Comparison of ENCODE assay signal across 8 cellular contexts in genomic region chr2:179861777-179862117, GRCh38. TPM values are rescaled to one million over a fixed set of nuclear protein-coding genes. Genes with fewer than 3 reads are reported as not detected.
DNase-seq lines count a peak whose midpoint lies in the region; ATAC-seq and TF ChIP-seq lines count a peak whose summit lies in the region.

No MANE protein-coding gene starts in this region.

- H3K4me3 ChIP-seq in GM06990 (replicated peaks; ENCODE audit: low read depth, low read length) (peak overlapping the region; percentile 26), kidney epithelial cell (ENCODE audit: low read depth, low read length) (peak overlapping the region; percentile 36)

- no peaks in the 10 kb centered on the region for H3K36me3 Mint-ChIP-seq in activated naive CD8-positive, alpha-beta T cell treated with anti-CD3 and anti-CD28 coated beads for 36 hours
- H3K36me3 Mint-ChIP-seq in type B pancreatic cell, result no peaks in the 10 kb centered on the region

- H3K36me3 ChIP-seq in GM06990 (ENCODE audit: control insufficient read depth, insufficient read depth, low read length) (no peaks in the 10 kb centered on the region), kidney epithelial cell (ENCODE audit: control insufficient read depth, insufficient read depth, low read length) (no peaks in the 10 kb centered on the region)

- ATAC-seq in HG02870 (IDR thresholded peaks at IDR 0.05; ENCODE audit: unreplicated experiment) (peak; percentile 26), GM18519 (IDR thresholded peaks at IDR 0.05; ENCODE audit: low FRiP score, unreplicated experiment) (no peak)

- H3K4me1 Mint-ChIP-seq in activated naive CD8-positive, alpha-beta T cell treated with anti-CD3 and anti-CD28 coated beads for 36 hours, result peaks cover 9% of the 10 kb centered on the region
- peaks cover 5% of the 10 kb centered on the region for H3K4me1 Mint-ChIP-seq in type B pancreatic cell (ENCODE audit: unreplicated experiment)

- H3K27ac Mint-ChIP-seq in activated naive CD8-positive, alpha-beta T cell treated with anti-CD3 and anti-CD28 coated beads for 36 hours, result peak overlapping the region; percentile 54
- H3K27ac Mint-ChIP-seq in type B pancreatic cell, result no peak overlapping the region

- H3K27me3 Mint-ChIP-seq in activated naive CD8-positive, alpha-beta T cell treated with anti-CD3 and anti-CD28 coated beads for 36 hours, result peaks cover 63% of the 10 kb centered on the region
- peaks cover 87% of the 10 kb centered on the region for H3K27me3 Mint-ChIP-seq in type B pancreatic cell

- DNase-seq in GM06990 (ENCODE audit: extremely low read depth, insufficient read length), result no peak
- DNase-seq in activated naive CD8-positive, alpha-beta T cell treated with anti-CD3 and anti-CD28 coated beads for 36 hours, result no peak
- no peak for DNase-seq in kidney epithelial cell (ENCODE audit: low read depth)
- DNase-seq in type B pancreatic cell (ENCODE audit: extremely low spot score, unreplicated experiment), result no peak
- no peak for DNase-seq in SW480 (ENCODE audit: low spot score)
- no peak for DNase-seq in activated gamma-delta T cell treated with Interleukin-2 at 50 U/mL for 16 hours

- no peak for TF ChIP-seq CTCF in GM06990 (IDR thresholded peaks at IDR 0.05; ENCODE audit: insufficient read depth, low read length, poor library complexity, severe bottlenecking)
- TF ChIP-seq CTCF in kidney epithelial cell (IDR thresholded peaks at IDR 0.05; ENCODE audit: insufficient read depth, low read length, poor library complexity, severe bottlenecking), result no peak
- no peak for TF ChIP-seq CTCF in type B pancreatic cell (conservative IDR thresholded peaks at IDR 0.05)

- H3K27me3 ChIP-seq in GM06990 (replicated peaks; ENCODE audit: control insufficient read depth, insufficient read depth, low read length), result no peaks in the 10 kb centered on the region
- peaks cover 12% of the 10 kb centered on the region for H3K27me3 ChIP-seq in kidney epithelial cell (ENCODE audit: control insufficient read depth, insufficient read depth, low read length)

- peak overlapping the region; percentile 18 for H3K4me3 Mint-ChIP-seq in activated naive CD8-positive, alpha-beta T cell treated with anti-CD3 and anti-CD28 coated beads for 36 hours
- H3K4me3 Mint-ChIP-seq in type B pancreatic cell, result peak overlapping the region; percentile 86

- no peaks in the 10 kb centered on the region for H3K9me3 Mint-ChIP-seq in activated naive CD8-positive, alpha-beta T cell treated with anti-CD3 and anti-CD28 coated beads for 36 hours
- no peaks in the 10 kb centered on the region for H3K9me3 Mint-ChIP-seq in type B pancreatic cell

RNA-seq across cellular contexts. Expression of gene ZNF385B, which starts 0.3 kb away (rescaled TPM):
- total RNA-seq in activated naive CD8-positive, alpha-beta T cell treated with anti-CD3 and anti-CD28 coated beads for 36 hours, result not detected
- total RNA-seq in kidney epithelial cell, result 0.25 TPM in 1 of 2 replicates, not detected in the other
- 1.1 and 1.9 TPM in 2 replicates for total RNA-seq in type B pancreatic cell (ENCODE audit: low replicate concordance)
